Comparison of ENCODE assay signal across 8 cellular contexts in the genomic region with DNA sequence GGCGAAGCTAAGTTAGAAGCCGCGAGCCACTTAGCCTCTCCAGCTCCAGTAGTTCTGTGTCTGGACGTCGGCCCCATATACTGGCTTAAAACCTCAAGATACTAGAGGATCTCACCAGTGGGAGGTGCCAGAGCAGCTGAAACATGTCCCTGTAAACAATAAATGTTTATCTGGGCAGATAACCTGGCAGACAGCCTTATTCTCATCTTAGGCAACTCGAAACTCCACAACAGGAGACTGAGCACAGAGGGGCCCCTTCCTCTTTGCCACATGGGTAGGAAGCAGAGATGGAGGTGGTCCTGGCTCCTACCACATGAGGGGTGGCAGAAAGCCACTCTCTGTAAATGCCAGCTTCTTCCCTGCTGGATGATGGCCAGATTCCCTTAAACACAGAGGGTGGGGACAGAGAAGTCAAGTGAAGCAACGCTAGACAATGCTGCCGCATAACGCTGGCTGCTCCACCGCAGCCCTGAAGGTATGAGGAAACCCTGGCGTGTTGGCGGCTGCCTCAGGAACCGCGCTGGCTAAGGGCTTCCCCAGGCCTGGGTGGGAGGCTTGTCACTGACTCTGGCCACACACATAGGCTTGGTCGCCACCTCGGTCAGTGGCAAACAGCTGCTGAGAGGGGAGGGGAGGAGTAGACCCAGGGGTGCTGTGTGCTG.
DNase-seq lines count a peak whose midpoint lies in the region; ATAC-seq and TF ChIP-seq lines count a peak whose summit lies in the region.

No MANE protein-coding gene starts in this region.

- intact Hi-C loops in heart left ventricle (cut with DNase I) (loop anchor here in 1 of 10 donors (5.0 kb wide), 1 partner anchor 40 kb away; no protein-coding TSS in a partner anchor), prostate gland (cut with DNase I) (loop anchor here (5.0 kb wide), 1 partner anchor 90 kb away; no protein-coding TSS in a partner anchor)

- peaks cover 30% of the 10 kb centered on the region for H3K36me3 Mint-ChIP-seq in activated T-cell treated with anti-CD3 and anti-CD28 coated beads, Interleukin-2, amount 50 U/mL, for 24 hours (ENCODE audit: low read depth)

- ATAC-seq in heart left ventricle (peak; percentile 64 to 87 (median 78)), HG03439 (IDR thresholded peaks at IDR 0.05; ENCODE audit: unreplicated experiment) (no peak)

- H3K4me1 Mint-ChIP-seq in activated T-cell treated with anti-CD3 and anti-CD28 coated beads, Interleukin-2, amount 50 U/mL, for 24 hours (ENCODE audit: low read depth), result peaks cover 23% of the 10 kb centered on the region

- H3K4me3 ChIP-seq in heart left ventricle, result peak overlapping the region in 5 of 12 donors; percentile 2 to 23 (median 10)
- peak overlapping the region in 1 of 2 donors; percentile 6 for H3K4me3 ChIP-seq in prostate gland

- no peak for TF ChIP-seq POLR2A in heart left ventricle (IDR thresholded peaks at IDR 0.05)
- no peak for TF ChIP-seq POLR2A in prostate gland (IDR thresholded peaks at IDR 0.05)

- H3K9me3 ChIP-seq in heart left ventricle (no peaks in the 10 kb centered on the region), prostate gland (no peaks in the 10 kb centered on the region)

- H3K27me3 ChIP-seq in heart left ventricle (no peaks in the 10 kb centered on the region), prostate gland (replicated peaks; ENCODE audit: insufficient read depth) (no peaks in the 10 kb centered on the region)

- no peak for DNase-seq in activated T-cell treated with anti-CD3 and anti-CD28 coated beads, Interleukin-2, amount 50 U/mL, for 24 hours
- DNase-seq in activated T-cell treated with anti-CD3 and anti-CD28 coated beads, Interleukin-2, amount 50 U/mL, for 48 hours, result no peak
- peak; percentile 46 for DNase-seq in UCSD-AML1 (lab: John Stamatoyannopoulos, UW; ENCODE audit: unreplicated experiment)
- DNase-seq in heart left ventricle, result peak; percentile 40 to 80 (median 80)
- DNase-seq in prostate gland (ENCODE audit: low spot score), result peak; percentile 82
- no peak for DNase-seq in stimulated activated CD8-positive, alpha-beta memory T cell treated with anti-CD3 and anti-CD28 coated beads, Interleukin-4, amount 100 ng/mL, for 48 hours
- no peak for DNase-seq in NCI-H524 treated with DMSO at 0.1 percent for 48 hours (lab: John Stamatoyannopoulos, UW)

- H3K36me3 ChIP-seq in heart left ventricle (peaks cover 0 to 14% (median 8%) of the 10 kb centered on the region in 9 donors), prostate gland (no peaks in the 10 kb centered on the region)

- H3K27ac ChIP-seq in heart left ventricle, result peak overlapping the region; percentile 57 to 86 (median 72)
- H3K27ac ChIP-seq in prostate gland, result peak overlapping the region; percentile 68 to 75

- no peak overlapping the region for H3K4me3 Mint-ChIP-seq in activated T-cell treated with anti-CD3 and anti-CD28 coated beads, Interleukin-2, amount 50 U/mL, for 24 hours

- H3K4me1 ChIP-seq in heart left ventricle (peaks cover 5 to 47% (median 29%) of the 10 kb centered on the region in 12 donors), prostate gland (replicated peaks) (peaks cover 13% of the 10 kb centered on the region)

- H3K27me3 Mint-ChIP-seq in activated T-cell treated with anti-CD3 and anti-CD28 coated beads, Interleukin-2, amount 50 U/mL, for 24 hours, result no peaks in the 10 kb centered on the region

- 19 to 32% (median 22%) methylated on average over 14 to 16 of the region's 16 CpGs for WGBS in heart left ventricle, 4 donors
- 2% methylated on average over 16 of the region's 16 CpGs for WGBS in prostate gland

- peak in 3 of 12 donors; percentile 19 to 36 (median 23) for TF ChIP-seq CTCF in heart left ventricle (IDR thresholded peaks at IDR 0.05)
- peak in 3 of 4 experiments; percentile 25 to 45 (median 43) for TF ChIP-seq CTCF in prostate gland (IDR thresholded peaks at IDR 0.05)

- H3K9me3 Mint-ChIP-seq in activated T-cell treated with anti-CD3 and anti-CD28 coated beads, Interleukin-2, amount 50 U/mL, for 24 hours, result no peaks in the 10 kb centered on the region

- peak overlapping the region; percentile 24 for H3K27ac Mint-ChIP-seq in activated T-cell treated with anti-CD3 and anti-CD28 coated beads, Interleukin-2, amount 50 U/mL, for 24 hours

Comparison
In these comparisons a context has a peak if more than half of its experiments do, and no peak if none do; other contexts are left out.
1. DNase-seq: peak in UCSD-AML1 (single experiment), heart left ventricle (5 of 5) and prostate gland (single experiment); none in activated T-cell treated with anti-CD3 and anti-CD28 coated beads, Interleukin-2, amount 50 U/mL, for 24 hours (single experiment), activated T-cell treated with anti-CD3 and anti-CD28 coated beads, Interleukin-2, amount 50 U/mL, for 48 hours (0 of 2), stimulated activated CD8-positive, alpha-beta memory T cell treated with anti-CD3 and anti-CD28 coated beads, Interleukin-4, amount 100 ng/mL, for 48 hours (single experiment) and NCI-H524 treated with DMSO at 0.1 percent for 48 hours (single experiment).